1 cellular context compared by ENCODE assay signal in the genomic region with DNA sequence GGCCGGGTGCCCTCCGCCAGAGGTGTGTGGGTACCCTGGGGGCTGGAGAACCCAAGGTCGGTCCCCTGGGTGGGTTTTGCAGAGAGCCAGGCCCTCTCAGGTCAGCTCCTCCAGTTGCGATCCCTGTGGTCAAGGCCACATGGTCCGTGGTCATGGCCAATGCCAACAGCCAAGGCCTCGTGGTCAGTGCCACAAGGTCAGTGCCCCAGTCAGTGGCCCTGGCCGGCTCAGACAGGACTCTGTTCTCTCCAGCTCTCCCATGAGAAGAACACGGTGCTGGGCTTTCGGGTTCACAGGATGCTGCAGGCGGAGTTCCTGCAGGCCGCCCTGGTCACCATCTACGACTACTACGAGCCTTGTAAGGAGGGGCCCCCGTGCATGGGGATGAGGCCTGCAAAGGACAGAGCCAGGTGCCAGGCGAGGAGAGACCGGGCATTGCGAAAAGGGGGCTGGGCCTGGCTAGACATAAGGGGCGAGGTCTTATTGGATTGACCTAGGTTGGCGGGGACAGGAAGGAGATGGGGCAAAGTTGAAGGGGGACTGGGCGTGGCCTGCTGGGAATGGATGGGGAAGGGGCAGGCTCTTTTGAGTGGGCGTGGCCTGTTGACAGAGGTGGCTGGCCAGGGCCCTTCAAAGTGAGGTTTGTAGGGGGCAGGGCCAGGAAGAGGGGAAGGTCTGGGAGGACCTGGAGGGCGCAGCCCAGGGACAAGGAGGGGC.
TF ChIP-seq lines count a peak whose summit lies in the region.

No MANE protein-coding gene starts in this region.

TF ChIP-seq in HepG2, 621 proteins besides CTCF, POLR2A, EP300 and RAD21 (continues in another document):
- TF ChIP-seq TAF1 (CRISPR knock-in tag; IDR thresholded peaks at IDR 0.05), result no peak
- peak; percentile 67 for TF ChIP-seq RXRB (CRISPR knock-in tag; IDR thresholded peaks at IDR 0.05; ENCODE audit: borderline replicate concordance)
- TF ChIP-seq, protein P1, sequence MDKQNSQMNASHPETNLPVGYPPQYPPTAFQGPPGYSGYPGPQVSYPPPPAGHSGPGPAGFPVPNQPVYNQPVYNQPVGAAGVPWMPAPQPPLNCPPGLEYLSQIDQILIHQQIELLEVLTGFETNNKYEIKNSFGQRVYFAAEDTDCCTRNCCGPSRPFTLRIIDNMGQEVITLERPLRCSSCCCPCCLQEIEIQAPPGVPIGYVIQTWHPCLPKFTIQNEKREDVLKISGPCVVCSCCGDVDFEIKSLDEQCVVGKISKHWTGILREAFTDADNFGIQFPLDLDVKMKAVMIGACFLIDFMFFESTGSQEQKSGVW (CRISPR knock-in tag; IDR thresholded peaks at IDR 0.05; ENCODE audit: borderline replicate concordance), result no peak
- TF ChIP-seq, protein P2, sequence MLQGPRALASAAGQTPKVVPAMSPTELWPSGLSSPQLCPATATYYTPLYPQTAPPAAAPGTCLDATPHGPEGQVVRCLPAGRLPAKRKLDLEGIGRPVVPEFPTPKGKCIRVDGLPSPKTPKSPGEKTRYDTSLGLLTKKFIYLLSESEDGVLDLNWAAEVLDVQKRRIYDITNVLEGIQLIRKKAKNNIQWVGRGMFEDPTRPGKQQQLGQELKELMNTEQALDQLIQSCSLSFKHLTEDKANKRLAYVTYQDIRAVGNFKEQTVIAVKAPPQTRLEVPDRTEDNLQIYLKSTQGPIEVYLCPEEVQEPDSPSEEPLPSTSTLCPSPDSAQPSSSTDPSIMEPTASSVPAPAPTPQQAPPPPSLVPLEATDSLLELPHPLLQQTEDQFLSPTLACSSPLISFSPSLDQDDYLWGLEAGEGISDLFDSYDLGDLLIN (CRISPR knock-in tag; IDR thresholded peaks at IDR 0.05; ENCODE audit: borderline replicate concordance), result no peak
- no peak for TF ChIP-seq FOXA3 (CRISPR knock-in tag; IDR thresholded peaks at IDR 0.05)
- TF ChIP-seq KLF12 (CRISPR knock-in tag; IDR thresholded peaks at IDR 0.05; ENCODE audit: borderline replicate concordance), result no peak
- 0 out of 2 replicates have a peak, but pooled peaks have one; percentile 49 for TF ChIP-seq HNRNPL (IDR thresholded peaks at IDR 0.05; ENCODE audit: low read depth, low read length)
- peak; percentile 95 for TF ChIP-seq SKI (IDR thresholded peaks at IDR 0.05; ENCODE audit: partially characterized antibody)
- no peak for TF ChIP-seq ESRRA (CRISPR knock-in tag; IDR thresholded peaks at IDR 0.05; ENCODE audit: low read depth)
- no peak for TF ChIP-seq ZFP36 (IDR thresholded peaks at IDR 0.05; ENCODE audit: borderline replicate concordance, low read depth, low read length, partially characterized antibody)
- peak; percentile 93 for TF ChIP-seq RARA (CRISPR knock-in tag; IDR thresholded peaks at IDR 0.05)
- no peak for TF ChIP-seq RELA (CRISPR knock-in tag; IDR thresholded peaks at IDR 0.05)
- TF ChIP-seq, protein P3, sequence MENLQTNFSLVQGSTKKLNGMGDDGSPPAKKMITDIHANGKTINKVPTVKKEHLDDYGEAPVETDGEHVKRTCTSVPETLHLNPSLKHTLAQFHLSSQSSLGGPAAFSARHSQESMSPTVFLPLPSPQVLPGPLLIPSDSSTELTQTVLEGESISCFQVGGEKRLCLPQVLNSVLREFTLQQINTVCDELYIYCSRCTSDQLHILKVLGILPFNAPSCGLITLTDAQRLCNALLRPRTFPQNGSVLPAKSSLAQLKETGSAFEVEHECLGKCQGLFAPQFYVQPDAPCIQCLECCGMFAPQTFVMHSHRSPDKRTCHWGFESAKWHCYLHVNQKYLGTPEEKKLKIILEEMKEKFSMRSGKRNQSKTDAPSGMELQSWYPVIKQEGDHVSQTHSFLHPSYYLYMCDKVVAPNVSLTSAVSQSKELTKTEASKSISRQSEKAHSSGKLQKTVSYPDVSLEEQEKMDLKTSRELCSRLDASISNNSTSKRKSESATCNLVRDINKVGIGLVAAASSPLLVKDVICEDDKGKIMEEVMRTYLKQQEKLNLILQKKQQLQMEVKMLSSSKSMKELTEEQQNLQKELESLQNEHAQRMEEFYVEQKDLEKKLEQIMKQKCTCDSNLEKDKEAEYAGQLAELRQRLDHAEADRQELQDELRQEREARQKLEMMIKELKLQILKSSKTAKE (CRISPR knock-in tag; IDR thresholded peaks at IDR 0.05; ENCODE audit: borderline replicate concordance), result peak; percentile 53; the same call in 1 of the 2 replicates
- no peak for TF ChIP-seq ZMYM4 (CRISPR knock-in tag; IDR thresholded peaks at IDR 0.05)
- TF ChIP-seq GABPB1 (CRISPR knock-in tag; IDR thresholded peaks at IDR 0.05), result peak; percentile 43; the same call in 1 of the 2 replicates
- TF ChIP-seq, protein P4, sequence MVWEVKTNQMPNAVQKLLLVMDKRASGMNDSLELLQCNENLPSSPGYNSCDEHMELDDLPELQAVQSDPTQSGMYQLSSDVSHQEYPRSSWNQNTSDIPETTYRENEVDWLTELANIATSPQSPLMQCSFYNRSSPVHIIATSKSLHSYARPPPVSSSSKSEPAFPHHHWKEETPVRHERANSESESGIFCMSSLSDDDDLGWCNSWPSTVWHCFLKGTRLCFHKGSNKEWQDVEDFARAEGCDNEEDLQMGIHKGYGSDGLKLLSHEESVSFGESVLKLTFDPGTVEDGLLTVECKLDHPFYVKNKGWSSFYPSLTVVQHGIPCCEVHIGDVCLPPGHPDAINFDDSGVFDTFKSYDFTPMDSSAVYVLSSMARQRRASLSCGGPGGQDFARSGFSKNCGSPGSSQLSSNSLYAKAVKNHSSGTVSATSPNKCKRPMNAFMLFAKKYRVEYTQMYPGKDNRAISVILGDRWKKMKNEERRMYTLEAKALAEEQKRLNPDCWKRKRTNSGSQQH (CRISPR knock-in tag; IDR thresholded peaks at IDR 0.05; ENCODE audit: low read depth), result no peak
- peak; percentile 81 for TF ChIP-seq TBL1XR1 (IDR thresholded peaks at IDR 0.05; ENCODE audit: borderline replicate concordance, low read length, partially characterized antibody)
- no peak for TF ChIP-seq CHD4 (IDR thresholded peaks at IDR 0.05; ENCODE audit: borderline replicate concordance, low read length)
- TF ChIP-seq, protein P5, sequence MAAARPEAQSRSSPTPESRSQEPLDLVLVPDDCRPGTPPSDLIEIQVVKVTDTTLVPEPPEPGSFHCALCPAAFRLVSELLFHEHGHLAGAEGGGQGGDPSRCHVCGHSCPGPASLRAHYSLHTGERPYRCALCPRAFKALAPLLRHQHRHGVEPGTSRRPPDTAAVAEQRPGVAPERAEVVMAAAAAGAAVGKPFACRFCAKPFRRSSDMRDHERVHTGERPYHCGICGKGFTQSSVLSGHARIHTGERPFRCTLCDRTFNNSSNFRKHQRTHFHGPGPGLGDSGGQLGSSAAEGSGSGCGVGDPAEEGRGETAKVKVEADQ (CRISPR knock-in tag; IDR thresholded peaks at IDR 0.05; ENCODE audit: borderline replicate concordance), result no peak
- TF ChIP-seq ZNF766 (CRISPR knock-in tag; IDR thresholded peaks at IDR 0.05; ENCODE audit: borderline replicate concordance), result no peak
- TF ChIP-seq, protein P6, sequence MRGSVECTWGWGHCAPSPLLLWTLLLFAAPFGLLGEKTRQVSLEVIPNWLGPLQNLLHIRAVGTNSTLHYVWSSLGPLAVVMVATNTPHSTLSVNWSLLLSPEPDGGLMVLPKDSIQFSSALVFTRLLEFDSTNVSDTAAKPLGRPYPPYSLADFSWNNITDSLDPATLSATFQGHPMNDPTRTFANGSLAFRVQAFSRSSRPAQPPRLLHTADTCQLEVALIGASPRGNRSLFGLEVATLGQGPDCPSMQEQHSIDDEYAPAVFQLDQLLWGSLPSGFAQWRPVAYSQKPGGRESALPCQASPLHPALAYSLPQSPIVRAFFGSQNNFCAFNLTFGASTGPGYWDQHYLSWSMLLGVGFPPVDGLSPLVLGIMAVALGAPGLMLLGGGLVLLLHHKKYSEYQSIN (CRISPR knock-in tag; IDR thresholded peaks at IDR 0.05; ENCODE audit: borderline replicate concordance), result no peak
- TF ChIP-seq, protein P7, sequence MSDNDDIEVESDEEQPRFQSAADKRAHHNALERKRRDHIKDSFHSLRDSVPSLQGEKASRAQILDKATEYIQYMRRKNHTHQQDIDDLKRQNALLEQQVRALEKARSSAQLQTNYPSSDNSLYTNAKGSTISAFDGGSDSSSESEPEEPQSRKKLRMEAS (IDR thresholded peaks at IDR 0.05), result peak; percentile 25; the same call in 1 of the 2 replicates
- TF ChIP-seq SAP130 (CRISPR knock-in tag; IDR thresholded peaks at IDR 0.05; ENCODE audit: low read depth), result 0 out of 2 replicates have a peak, but pooled peaks have one; percentile 20
- no peak for TF ChIP-seq NR2F6 (IDR thresholded peaks at IDR 0.05)
- TF ChIP-seq NR2F6 (CRISPR knock-in tag; IDR thresholded peaks at IDR 0.05), result peak; percentile 28; the same call in 1 of the 2 replicates
- TF ChIP-seq ZFP37 (CRISPR knock-in tag; IDR thresholded peaks at IDR 0.05; ENCODE audit: borderline replicate concordance), result no peak
- no peak for TF ChIP-seq WIZ (CRISPR knock-in tag; IDR thresholded peaks at IDR 0.05)
- 0 out of 2 replicates have a peak, but pooled peaks have one; percentile 14 for TF ChIP-seq THAP11 (CRISPR knock-in tag; IDR thresholded peaks at IDR 0.05)
- no peak for TF ChIP-seq ZNF484 (CRISPR knock-in tag; IDR thresholded peaks at IDR 0.05; ENCODE audit: borderline replicate concordance, low read depth)
- TF ChIP-seq NR2C2 (CRISPR knock-in tag; IDR thresholded peaks at IDR 0.05; ENCODE audit: borderline replicate concordance), result peak; percentile 67
- TF ChIP-seq ZNF329 (CRISPR knock-in tag; IDR thresholded peaks at IDR 0.05; ENCODE audit: low read depth), result no peak
- no peak for TF ChIP-seq ZNF44 (CRISPR knock-in tag; IDR thresholded peaks at IDR 0.05)
- no peak for TF ChIP-seq MBNL3 (CRISPR knock-in tag; conservative IDR thresholded peaks at IDR 0.05)
- TF ChIP-seq ZNF451 (CRISPR knock-in tag; IDR thresholded peaks at IDR 0.05), result no peak
- TF ChIP-seq, protein P8, sequence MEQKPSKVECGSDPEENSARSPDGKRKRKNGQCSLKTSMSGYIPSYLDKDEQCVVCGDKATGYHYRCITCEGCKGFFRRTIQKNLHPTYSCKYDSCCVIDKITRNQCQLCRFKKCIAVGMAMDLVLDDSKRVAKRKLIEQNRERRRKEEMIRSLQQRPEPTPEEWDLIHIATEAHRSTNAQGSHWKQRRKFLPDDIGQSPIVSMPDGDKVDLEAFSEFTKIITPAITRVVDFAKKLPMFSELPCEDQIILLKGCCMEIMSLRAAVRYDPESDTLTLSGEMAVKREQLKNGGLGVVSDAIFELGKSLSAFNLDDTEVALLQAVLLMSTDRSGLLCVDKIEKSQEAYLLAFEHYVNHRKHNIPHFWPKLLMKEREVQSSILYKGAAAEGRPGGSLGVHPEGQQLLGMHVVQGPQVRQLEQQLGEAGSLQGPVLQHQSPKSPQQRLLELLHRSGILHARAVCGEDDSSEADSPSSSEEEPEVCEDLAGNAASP (CRISPR knock-in tag; IDR thresholded peaks at IDR 0.05; ENCODE audit: borderline replicate concordance), result peak; percentile 58; the same call in 1 of the 2 replicates
- no peak for TF ChIP-seq ZNF510 (CRISPR knock-in tag; IDR thresholded peaks at IDR 0.05; ENCODE audit: low read depth)
- no peak for TF ChIP-seq ARHGAP35 (CRISPR knock-in tag; IDR thresholded peaks at IDR 0.05; ENCODE audit: borderline replicate concordance)
- TF ChIP-seq PHF20 (CRISPR knock-in tag; IDR thresholded peaks at IDR 0.05), result no peak
- no peak for TF ChIP-seq JUND (CRISPR knock-in tag; IDR thresholded peaks at IDR 0.05)
- no peak for TF ChIP-seq SP1 (IDR thresholded peaks at IDR 0.05)
- peak; percentile 39; the same call in 1 of the 2 replicates for TF ChIP-seq SP1 (CRISPR knock-in tag; IDR thresholded peaks at IDR 0.05)
- 0 out of 2 replicates have a peak, but pooled peaks have one; percentile 24 for TF ChIP-seq ZNF350 (CRISPR knock-in tag; IDR thresholded peaks at IDR 0.05; ENCODE audit: borderline replicate concordance, low read depth)
- TF ChIP-seq, protein P9, sequence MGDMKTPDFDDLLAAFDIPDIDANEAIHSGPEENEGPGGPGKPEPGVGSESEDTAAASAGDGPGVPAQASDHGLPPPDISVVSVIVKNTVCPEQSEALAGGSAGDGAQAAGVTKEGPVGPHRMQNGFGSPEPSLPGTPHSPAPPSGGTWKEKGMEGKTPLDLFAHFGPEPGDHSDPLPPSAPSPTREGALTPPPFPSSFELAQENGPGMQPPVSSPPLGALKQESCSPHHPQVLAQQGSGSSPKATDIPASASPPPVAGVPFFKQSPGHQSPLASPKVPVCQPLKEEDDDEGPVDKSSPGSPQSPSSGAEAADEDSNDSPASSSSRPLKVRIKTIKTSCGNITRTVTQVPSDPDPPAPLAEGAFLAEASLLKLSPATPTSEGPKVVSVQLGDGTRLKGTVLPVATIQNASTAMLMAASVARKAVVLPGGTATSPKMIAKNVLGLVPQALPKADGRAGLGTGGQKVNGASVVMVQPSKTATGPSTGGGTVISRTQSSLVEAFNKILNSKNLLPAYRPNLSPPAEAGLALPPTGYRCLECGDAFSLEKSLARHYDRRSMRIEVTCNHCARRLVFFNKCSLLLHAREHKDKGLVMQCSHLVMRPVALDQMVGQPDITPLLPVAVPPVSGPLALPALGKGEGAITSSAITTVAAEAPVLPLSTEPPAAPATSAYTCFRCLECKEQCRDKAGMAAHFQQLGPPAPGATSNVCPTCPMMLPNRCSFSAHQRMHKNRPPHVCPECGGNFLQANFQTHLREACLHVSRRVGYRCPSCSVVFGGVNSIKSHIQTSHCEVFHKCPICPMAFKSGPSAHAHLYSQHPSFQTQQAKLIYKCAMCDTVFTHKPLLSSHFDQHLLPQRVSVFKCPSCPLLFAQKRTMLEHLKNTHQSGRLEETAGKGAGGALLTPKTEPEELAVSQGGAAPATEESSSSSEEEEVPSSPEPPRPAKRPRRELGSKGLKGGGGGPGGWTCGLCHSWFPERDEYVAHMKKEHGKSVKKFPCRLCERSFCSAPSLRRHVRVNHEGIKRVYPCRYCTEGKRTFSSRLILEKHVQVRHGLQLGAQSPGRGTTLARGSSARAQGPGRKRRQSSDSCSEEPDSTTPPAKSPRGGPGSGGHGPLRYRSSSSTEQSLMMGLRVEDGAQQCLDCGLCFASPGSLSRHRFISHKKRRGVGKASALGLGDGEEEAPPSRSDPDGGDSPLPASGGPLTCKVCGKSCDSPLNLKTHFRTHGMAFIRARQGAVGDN (CRISPR knock-in tag; IDR thresholded peaks at IDR 0.05), result peak; percentile 42; the same call in 1 of the 2 replicates
- TF ChIP-seq BRCA1 (CRISPR knock-in tag; IDR thresholded peaks at IDR 0.05), result no peak
- no peak for TF ChIP-seq ZFP90 (CRISPR knock-in tag; IDR thresholded peaks at IDR 0.05; ENCODE audit: borderline replicate concordance)
- TF ChIP-seq, protein P10, sequence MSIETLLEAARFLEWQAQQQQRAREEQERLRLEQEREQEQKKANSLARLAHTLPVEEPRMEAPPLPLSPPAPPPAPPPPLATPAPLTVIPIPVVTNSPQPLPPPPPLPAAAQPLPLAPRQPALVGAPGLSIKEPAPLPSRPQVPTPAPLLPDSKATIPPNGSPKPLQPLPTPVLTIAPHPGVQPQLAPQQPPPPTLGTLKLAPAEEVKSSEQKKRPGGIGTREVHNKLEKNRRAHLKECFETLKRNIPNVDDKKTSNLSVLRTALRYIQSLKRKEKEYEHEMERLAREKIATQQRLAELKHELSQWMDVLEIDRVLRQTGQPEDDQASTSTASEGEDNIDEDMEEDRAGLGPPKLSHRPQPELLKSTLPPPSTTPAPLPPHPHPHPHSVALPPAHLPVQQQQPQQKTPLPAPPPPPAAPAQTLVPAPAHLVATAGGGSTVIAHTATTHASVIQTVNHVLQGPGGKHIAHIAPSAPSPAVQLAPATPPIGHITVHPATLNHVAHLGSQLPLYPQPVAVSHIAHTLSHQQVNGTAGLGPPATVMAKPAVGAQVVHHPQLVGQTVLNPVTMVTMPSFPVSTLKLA (IDR thresholded peaks at IDR 0.05), result 0 out of 2 replicates have a peak, but pooled peaks have one; percentile 3
- TF ChIP-seq IRX3 (CRISPR knock-in tag; IDR thresholded peaks at IDR 0.05; ENCODE audit: borderline replicate concordance, low read depth), result no peak
- no peak for TF ChIP-seq SALL1 (CRISPR knock-in tag; IDR thresholded peaks at IDR 0.05)
- TF ChIP-seq BCL6 (CRISPR knock-in tag; IDR thresholded peaks at IDR 0.05), result peak; percentile 44; the same call in 1 of the 2 replicates
- no peak for TF ChIP-seq NRL (CRISPR knock-in tag; IDR thresholded peaks at IDR 0.05; ENCODE audit: borderline replicate concordance)
- peak; percentile 85; the same call in 1 of the 2 replicates for TF ChIP-seq RXRA (CRISPR knock-in tag; IDR thresholded peaks at IDR 0.05)
